21 cellular contexts compared by ENCODE assay signal in genomic region chr10:99521474-99522077, GRCh38. TPM values are rescaled to one million over a fixed set of nuclear protein-coding genes. Genes with fewer than 3 reads are reported as not detected.
DNase-seq lines count a peak whose midpoint lies in the region; ATAC-seq and TF ChIP-seq lines count a peak whose summit lies in the region.
"Had no signal": no experiment of that assay in that cellular context is flagged by ENCODE, and none has a peak within 500 bp of the region (broad histone marks: within the 10 kb centered on the region; RNA-seq: fewer than 3 reads in every experiment).

No MANE protein-coding gene starts in this region.

- WGBS in hepatocyte (ENCODE audit: low lambda C conversion rate, missing lambda C conversion rate), result 3% methylated on average over 44 of the region's 44 CpGs
- WGBS in spleen, 5 donors, result 70 to 85% (median 77%) methylated on average over 40 to 44 of the region's 44 CpGs

- H3K9me2 ChIP-seq in hepatocyte (replicated peaks; ENCODE audit: insufficient read depth), result no peaks in the 10 kb centered on the region

- TF ChIP-seq CTCF in hepatocyte (IDR thresholded peaks at IDR 0.05; ENCODE audit: poor library complexity) (no peak), spleen (IDR thresholded peaks at IDR 0.05 in 8 of 11, conservative IDR thresholded peaks at IDR 0.05 in 3 of 11) (no peak)

- H3K27ac ChIP-seq in HUES48 (ENCODE audit: low read depth, low read length) (no peak overlapping the region), hepatocyte (no peak overlapping the region), mucosa of rectum (ENCODE audit: low read depth in 2 of 2, low read length in 2 of 2) (peak overlapping the region; percentile 76 to 79), spleen (peak overlapping the region; percentile 77 to 95 (median 86))
- H3K27ac ChIP-seq: brain microvascular endothelial cell, suprapubic skin had no signal

- H3K27ac Mint-ChIP-seq in activated naive CD8-positive, alpha-beta T cell treated with anti-CD3 and anti-CD28 coated beads, Interleukin-2, amount 50 U/mL, for 24 hours, result no peak overlapping the region
- H3K27ac Mint-ChIP-seq: activated CD4-positive, alpha-beta T cell treated with anti-CD3 and anti-CD28 coated beads, Interleukin-2, amount 10 ng/mL, durations not matched to agents 24 days and 14 days had no signal

- no peaks in the 10 kb centered on the region for H4K20me1 ChIP-seq in hepatocyte (ENCODE audit: insufficient read depth, poor library complexity, severe bottlenecking)

- ATAC-seq in activated naive CD8-positive, alpha-beta T cell treated with anti-CD3 and anti-CD28 coated beads, Interleukin-2, amount 50 U/mL, for 24 hours, result no peak

- DNase-seq in hepatocyte (ENCODE audit: low spot score), result no peak
- no peak for DNase-seq in spleen
- DNase-seq in globus pallidus (ENCODE audit: low spot score), result no peak
- no peak for DNase-seq in COR-L47 (lab: John Stamatoyannopoulos, UW)
- no peak for DNase-seq in activated naive CD8-positive, alpha-beta T cell treated with anti-CD3 and anti-CD28 coated beads, Interleukin-2, amount 50 U/mL, for 24 hours
- DNase-seq: activated CD4-positive, alpha-beta T cell treated with anti-CD3 and anti-CD28 coated beads, Interleukin-2, amount 10 ng/mL, durations not matched to agents 24 days and 14 days; activated effector memory CD4-positive, alpha-beta T cell treated with anti-CD3 and anti-CD28 coated beads, Interleukin-2, amount 50 U/mL, for 16 hours; brain microvascular endothelial cell; DMS153; hypothalamus; Karpas-422; midbrain; NCI-H187 treated with DMSO at 0.1 percent for 48 hours; NCI-H774; stimulated activated CD4-positive, alpha-beta T cell treated with anti-CD3 and anti-CD28 coated beads, Interleukin-15, amount 100 ng/mL, for 24 hours had no signal

- no peak for TF ChIP-seq POLR2A in spleen (IDR thresholded peaks at IDR 0.05)

- H3K36me3 Mint-ChIP-seq in activated naive CD8-positive, alpha-beta T cell treated with anti-CD3 and anti-CD28 coated beads, Interleukin-2, amount 50 U/mL, for 24 hours (ENCODE audit: low read depth), result no peaks in the 10 kb centered on the region

- no peak overlapping the region for H3K4me3 Mint-ChIP-seq in activated naive CD8-positive, alpha-beta T cell treated with anti-CD3 and anti-CD28 coated beads, Interleukin-2, amount 50 U/mL, for 24 hours
- H3K4me3 Mint-ChIP-seq: activated CD4-positive, alpha-beta T cell treated with anti-CD3 and anti-CD28 coated beads, Interleukin-2, amount 10 ng/mL, durations not matched to agents 24 days and 14 days had no signal

- H3K27me3 ChIP-seq in HUES48 (ENCODE audit: control insufficient read depth, insufficient read depth, low read length) (peaks cover 100% of the 10 kb centered on the region), hepatocyte (peaks cover 96% of the 10 kb centered on the region), mucosa of rectum (ENCODE audit: control insufficient read depth in 2 of 2, insufficient read depth in 2 of 2, low read length in 2 of 2) (peaks cover 56 to 70% of the 10 kb centered on the region in 2 donors), spleen (replicated peaks in 1 of 7) (peaks cover 0 to 79% (median 35%) of the 10 kb centered on the region in 7 donors)

- H3K9ac ChIP-seq in HUES48 (ENCODE audit: low read depth, low read length) (no peak overlapping the region), mucosa of rectum (ENCODE audit: low read depth in 1 of 2, low read length in 2 of 2) (no peak overlapping the region)

- H3K9me3 ChIP-seq in HUES48 (ENCODE audit: control insufficient read depth, insufficient read depth, low read length) (no peaks in the 10 kb centered on the region), hepatocyte (ENCODE audit: low read depth) (no peaks in the 10 kb centered on the region), mucosa of rectum (ENCODE audit: control insufficient read depth in 2 of 2, low read length in 2 of 2) (no peaks in the 10 kb centered on the region), spleen (no peaks in the 10 kb centered on the region)
- H3K9me3 ChIP-seq: HAP-1, suprapubic skin had no signal

- H3K79me2 ChIP-seq in hepatocyte, result no peaks in the 10 kb centered on the region

- peak overlapping the region; percentile 61 for H3K4me2 ChIP-seq in hepatocyte

- H3K4me3 ChIP-seq in HUES48 (ENCODE audit: low read depth, low read length), result peak overlapping the region; percentile 23; the same call in 1 of the 2 replicates
- no peak overlapping the region for H3K4me3 ChIP-seq in hepatocyte
- H3K4me3 ChIP-seq in mucosa of rectum (ENCODE audit: low read length in 2 of 2), result no peak overlapping the region
- no peak overlapping the region for H3K4me3 ChIP-seq in spleen
- H3K4me3 ChIP-seq: HAP-1, suprapubic skin had no signal

- peaks cover 71% of the 10 kb centered on the region for H3K27me3 Mint-ChIP-seq in activated naive CD8-positive, alpha-beta T cell treated with anti-CD3 and anti-CD28 coated beads, Interleukin-2, amount 50 U/mL, for 24 hours

- no peaks in the 10 kb centered on the region for H3K9me3 Mint-ChIP-seq in activated naive CD8-positive, alpha-beta T cell treated with anti-CD3 and anti-CD28 coated beads, Interleukin-2, amount 50 U/mL, for 24 hours
- H3K9me3 Mint-ChIP-seq: activated CD4-positive, alpha-beta T cell treated with anti-CD3 and anti-CD28 coated beads, Interleukin-2, amount 10 ng/mL, durations not matched to agents 24 days and 14 days had no signal

- peak overlapping the region; percentile 35 for H2AFZ ChIP-seq in hepatocyte

- peaks cover 46% of the 10 kb centered on the region for H3K4me1 ChIP-seq in HUES48 (ENCODE audit: control insufficient read depth, insufficient read depth, low read length)
- peaks cover 24% of the 10 kb centered on the region for H3K4me1 ChIP-seq in hepatocyte (ENCODE audit: insufficient read depth)
- peaks cover 14 to 15% of the 10 kb centered on the region in 2 donors for H3K4me1 ChIP-seq in mucosa of rectum (ENCODE audit: control insufficient read depth in 2 of 2, insufficient read depth in 2 of 2, low read length in 2 of 2)
- peaks cover 5 to 74% (median 50%) of the 10 kb centered on the region in 6 donors for H3K4me1 ChIP-seq in spleen

- no peaks in the 10 kb centered on the region for H3K36me3 ChIP-seq in HUES48 (ENCODE audit: control insufficient read depth, insufficient read depth, low read length)
- H3K36me3 ChIP-seq in hepatocyte (replicated peaks; ENCODE audit: insufficient read depth, low read depth), result no peaks in the 10 kb centered on the region
- H3K36me3 ChIP-seq in mucosa of rectum (ENCODE audit: control insufficient read depth in 2 of 2, insufficient read depth in 2 of 2, low read length in 2 of 2), result no peaks in the 10 kb centered on the region
- H3K36me3 ChIP-seq in spleen, result no peaks in the 10 kb centered on the region
- H3K36me3 ChIP-seq: brain microvascular endothelial cell, HAP-1, suprapubic skin had no signal

- H3K4me1 Mint-ChIP-seq in activated naive CD8-positive, alpha-beta T cell treated with anti-CD3 and anti-CD28 coated beads, Interleukin-2, amount 50 U/mL, for 24 hours, result peaks cover 7% of the 10 kb centered on the region

- intact Hi-C loops in spleen (cut with DNase I; ENCODE audit: low total_unique reads), result no loop called here

RNA-seq across cellular contexts. Expression of gene NKX2-3, which starts 11.2 kb away (rescaled TPM):
- total RNA-seq in hepatocyte, result 0.17 and 0.24 TPM in 2 replicates
- polyA plus RNA-seq in hepatocyte, result not detected in 2 replicates
- total RNA-seq in spleen, result 10 to 100 TPM; 27.4 to 69.1 (median 38.7) TPM
- 10 to 100 TPM; 10.8 to 29.3 (median 11.4) TPM for polyA plus RNA-seq in spleen
- total RNA-seq: activated CD4-positive, alpha-beta T cell treated with anti-CD3 and anti-CD28 coated beads, Interleukin-2, amount 10 ng/mL, durations not matched to agents 24 days and 14 days; HT-29; suprapubic skin; T-helper 1 cell treated with Interleukin-12 subunit alpha and Interleukin-12 subunit beta and Interleukin-4 antibody, amounts not matched to agents 30 ng/mL and 1 ng/mL, for 36 hours had no signal

Comparison
In these comparisons a context has a peak if more than half of its experiments do, and no peak if none do; other contexts are left out.
1. H3K27ac ChIP-seq: peak in mucosa of rectum (2 of 2) and spleen (8 of 8); none in HUES48 (single experiment) and hepatocyte (single experiment).
2. RNA of gene NKX2-3, which starts 11.2 kb away (total RNA-seq): 27.4 to 69.1 TPM in spleen; 0.17 to 0.24 TPM in hepatocyte; every median in the first group is over 10 times any median in the second.